24 cellular contexts compared by ENCODE assay signal in genomic region chr2:217208867-217209266, GRCh38.
"Had no signal": no experiment of that assay in that cellular context is flagged by ENCODE, and none has a peak within 500 bp of the region (broad histone marks: within the 10 kb centered on the region; RNA-seq: fewer than 3 reads in every experiment).

No MANE protein-coding gene starts in this region.

- H3K27ac ChIP-seq: coronary artery, esophagus squamous epithelium, prostate gland, sigmoid colon, stomach, thyroid gland had no signal

- H3K4me3 Mint-ChIP-seq: effector memory CD8-positive, alpha-beta T cell; immature natural killer cell; naive thymus-derived CD8-positive, alpha-beta T cell; nephron progenitor cell; stimulated activated effector memory CD8-positive, alpha-beta T cell treated with anti-CD3 and anti-CD28 coated beads, Interleukin-12 subunit alpha, Interleukin-12 subunit beta, amount 100 ng/mL, for 72 hours; type B pancreatic cell had no signal

- H3K36me3 Mint-ChIP-seq: immature natural killer cell; stimulated activated effector memory CD8-positive, alpha-beta T cell treated with anti-CD3 and anti-CD28 coated beads, Interleukin-12 subunit alpha, Interleukin-12 subunit beta, amount 100 ng/mL, for 72 hours had no signal

- H3K36me3 ChIP-seq: esophagus squamous epithelium, prostate gland, sigmoid colon, stomach, thyroid gland had no signal

- H3K4me1 Mint-ChIP-seq: immature natural killer cell; naive thymus-derived CD8-positive, alpha-beta T cell; stimulated activated effector memory CD8-positive, alpha-beta T cell treated with anti-CD3 and anti-CD28 coated beads, Interleukin-12 subunit alpha, Interleukin-12 subunit beta, amount 100 ng/mL, for 72 hours had no signal

- H3K9me3 Mint-ChIP-seq: effector memory CD8-positive, alpha-beta T cell; stimulated activated effector memory CD8-positive, alpha-beta T cell treated with anti-CD3 and anti-CD28 coated beads, Interleukin-12 subunit alpha, Interleukin-12 subunit beta, amount 100 ng/mL, for 72 hours had no signal

- H3K27me3 ChIP-seq: sigmoid colon, thyroid gland had no signal

- H3K4me1 ChIP-seq: esophagus squamous epithelium, prostate gland, sigmoid colon, stomach, thyroid gland had no signal

- ATAC-seq: effector memory CD8-positive, alpha-beta T cell; left lobe of liver; naive thymus-derived CD8-positive, alpha-beta T cell; right cardiac atrium; stimulated activated effector memory CD8-positive, alpha-beta T cell treated with anti-CD3 and anti-CD28 coated beads, Interleukin-12 subunit alpha, Interleukin-12 subunit beta, amount 100 ng/mL, for 72 hours had no signal

- H3K27ac Mint-ChIP-seq: effector memory CD8-positive, alpha-beta T cell; immature natural killer cell; nephron progenitor cell; stimulated activated effector memory CD8-positive, alpha-beta T cell treated with anti-CD3 and anti-CD28 coated beads, Interleukin-12 subunit alpha, Interleukin-12 subunit beta, amount 100 ng/mL, for 72 hours; type B pancreatic cell had no signal

- DNase-seq: effector memory CD8-positive, alpha-beta T cell; erythroblast; esophagus squamous epithelium; foreskin melanocyte; head of caudate nucleus; immature natural killer cell; kidney; mesenchymal stem cell; naive thymus-derived CD8-positive, alpha-beta T cell; nephron progenitor cell; nucleus accumbens; right cardiac atrium; sigmoid colon; stimulated activated CD4-positive, alpha-beta T cell treated with anti-CD3 and anti-CD28 coated beads, Interleukin-2, amount 100 ng/mL, for 24 hours; stimulated activated CD4-positive, alpha-beta T cell treated with anti-CD3 and anti-CD28 coated beads, Interleukin-4, amount 100 ng/mL, for 24 hours; stimulated activated naive CD4-positive, alpha-beta T cell treated with Interleukin-2 at 50 U/mL for 16 hours; stomach; thyroid gland had no signal

- H3K9me3 ChIP-seq: esophagus squamous epithelium, prostate gland, sigmoid colon, thyroid gland had no signal

- H3K4me3 ChIP-seq: coronary artery, esophagus squamous epithelium, lung, prostate gland, sigmoid colon, stomach, thyroid gland had no signal
